Comparison of ENCODE assay signal across 8 cellular contexts in genomic region chr7:120272261-120272895, GRCh38. TPM values are rescaled to one million over a fixed set of nuclear protein-coding genes. Genes with fewer than 3 reads are reported as not detected.
A peak's percentile ranks its signal among the peaks of the same experiment; 100 is the strongest.
DNase-seq lines count a peak whose midpoint lies in the region; ATAC-seq, FAIRE-seq and TF ChIP-seq lines count a peak whose summit lies in the region.

No MANE protein-coding gene starts in this region.

- no peaks in the 10 kb centered on the region for H3K9me3 ChIP-seq in iPS-20b (ENCODE audit: insufficient read depth, low read depth, low read length)
- H3K9me3 ChIP-seq in spleen, result peaks cover 0 to 7% (median 0%) of the 10 kb centered on the region in 8 donors

- intact Hi-C loops in spleen (cut with DNase I; ENCODE audit: low total_unique reads), result no loop called here

- peaks cover 40% of the 10 kb centered on the region for H3K27me3 Mint-ChIP-seq in brain

- peak overlapping the region; percentile 8; the same call in 1 of the 2 replicates for H3K9ac ChIP-seq in iPS-20b (ENCODE audit: low read depth, low read length)

- H3K4me1 ChIP-seq in iPS-20b (ENCODE audit: insufficient read depth, low read length), result no peaks in the 10 kb centered on the region
- H3K4me1 ChIP-seq in spleen, result peaks cover 0 to 16% (median 7%) of the 10 kb centered on the region in 6 donors

- H3K4me3 ChIP-seq in iPS-20b (ENCODE audit: low read length), result peak overlapping the region; percentile 71
- H3K4me3 ChIP-seq in spleen, result peak overlapping the region in 6 of 8 donors; percentile 24 to 62 (median 30)

- H3K27ac ChIP-seq in iPS-20b (ENCODE audit: low read length), result no peak overlapping the region
- no peak overlapping the region for H3K27ac ChIP-seq in spleen

- TF ChIP-seq POLR2A in spleen (IDR thresholded peaks at IDR 0.05), result no peak

- H3K4me1 Mint-ChIP-seq in brain, result peaks cover 14% of the 10 kb centered on the region
- H3K4me1 Mint-ChIP-seq in stimulated activated effector memory CD8-positive, alpha-beta T cell treated with anti-CD3 and anti-CD28 coated beads, Interleukin-12 subunit alpha, Interleukin-12 subunit beta, amount 100 ng/mL, for 72 hours, result no peaks in the 10 kb centered on the region

- H3K36me3 Mint-ChIP-seq in brain, result peaks cover 8% of the 10 kb centered on the region
- H3K36me3 Mint-ChIP-seq in stimulated activated effector memory CD8-positive, alpha-beta T cell treated with anti-CD3 and anti-CD28 coated beads, Interleukin-12 subunit alpha, Interleukin-12 subunit beta, amount 100 ng/mL, for 72 hours, result no peaks in the 10 kb centered on the region

- ATAC-seq in HG03432 (IDR thresholded peaks at IDR 0.05; ENCODE audit: unreplicated experiment), result peak; percentile 43
- no peak for ATAC-seq in stimulated activated effector memory CD8-positive, alpha-beta T cell treated with anti-CD3 and anti-CD28 coated beads, Interleukin-12 subunit alpha, Interleukin-12 subunit beta, amount 100 ng/mL, for 72 hours

- peak overlapping the region; percentile 95 to 99 (median 97) for H3K4me3 Mint-ChIP-seq in brain
- H3K4me3 Mint-ChIP-seq in stimulated activated effector memory CD8-positive, alpha-beta T cell treated with anti-CD3 and anti-CD28 coated beads, Interleukin-12 subunit alpha, Interleukin-12 subunit beta, amount 100 ng/mL, for 72 hours, result no peak overlapping the region

- TF ChIP-seq CTCF in brain (conservative IDR thresholded peaks at IDR 0.05) (peak; percentile 74 to 88), spleen (IDR thresholded peaks at IDR 0.05 in 8 of 11, conservative IDR thresholded peaks at IDR 0.05 in 3 of 11) (peak in 6 of 11 experiments; percentile 15 to 42 (median 32))

- H3K27me3 ChIP-seq in iPS-20b (ENCODE audit: insufficient read depth, low read length) (peaks cover 28% of the 10 kb centered on the region), spleen (replicated peaks in 1 of 7) (peaks cover 0 to 47% (median 18%) of the 10 kb centered on the region in 7 donors)

- DNase-seq in DMS 273 (lab: John Stamatoyannopoulos, UW; ENCODE audit: unreplicated experiment) (peak; percentile 83), GM19239 (ENCODE audit: insufficient read length, low spot score) (peak; percentile 38), NCI-H460 (ENCODE audit: extremely low read depth, low read depth) (peak; percentile 38), spleen (no peak)
- no peak for DNase-seq in stimulated activated effector memory CD8-positive, alpha-beta T cell treated with anti-CD3 and anti-CD28 coated beads, Interleukin-12 subunit alpha, Interleukin-12 subunit beta, amount 100 ng/mL, for 72 hours (ENCODE audit: low spot score in 2 of 2)

- WGBS in spleen, 5 donors, result 1 to 3% (median 2%) methylated on average over 29 of the region's 29 CpGs

- H3K36me3 ChIP-seq in iPS-20b (ENCODE audit: insufficient read depth, low read depth, low read length), result no peaks in the 10 kb centered on the region
- H3K36me3 ChIP-seq in spleen, result no peaks in the 10 kb centered on the region

- peak; percentile 94 for FAIRE-seq in GM19239 (lab: Jason Lieb, UNC)

- H3K27ac Mint-ChIP-seq in brain, result peak overlapping the region; percentile 59 to 97 (median 96)
- no peak overlapping the region for H3K27ac Mint-ChIP-seq in stimulated activated effector memory CD8-positive, alpha-beta T cell treated with anti-CD3 and anti-CD28 coated beads, Interleukin-12 subunit alpha, Interleukin-12 subunit beta, amount 100 ng/mL, for 72 hours

- H3K9me3 Mint-ChIP-seq in brain, result peaks cover 0 to 15% (median 11%) of the 10 kb centered on the region in 5 experiments
- H3K9me3 Mint-ChIP-seq in stimulated activated effector memory CD8-positive, alpha-beta T cell treated with anti-CD3 and anti-CD28 coated beads, Interleukin-12 subunit alpha, Interleukin-12 subunit beta, amount 100 ng/mL, for 72 hours, result peaks cover 4% of the 10 kb centered on the region

RNA-seq across cellular contexts. Expression of gene KCND2, which starts 0.6 kb away (rescaled TPM):
- total RNA-seq in NCI-H460 (2014; rRNA removed; shearing (Covaris generic)), result 0.03 TPM in 1 of 2 replicates, not detected in the other
- not detected in 2 replicates for polyA plus RNA-seq in NCI-H460 (2014; cell fraction: nucleus; rRNA removed)
- polyA plus RNA-seq in brain (ENCODE audit: insufficient read depth, low read depth, low replicate concordance), result 0.87 TPM
- under 1 TPM in 6 of 7 donors, not detected in 1; 0.13 to 0.80 (median 0.29) TPM for total RNA-seq in spleen
- under 1 TPM; 0.02 to 0.32 (median 0.11) TPM for polyA plus RNA-seq in spleen

Comparison
In these comparisons a context has a peak if more than half of its experiments do, and no peak if none do; other contexts are left out.
1. DNase-seq: peak in DMS 273 (single experiment), GM19239 (single experiment) and NCI-H460 (single experiment); none in spleen (single experiment) and stimulated activated effector memory CD8-positive, alpha-beta T cell treated with anti-CD3 and anti-CD28 coated beads, Interleukin-12 subunit alpha, Interleukin-12 subunit beta, amount 100 ng/mL, for 72 hours (0 of 2).